Comparison of ENCODE assay signal across 1 cellular context in the genomic region with DNA sequence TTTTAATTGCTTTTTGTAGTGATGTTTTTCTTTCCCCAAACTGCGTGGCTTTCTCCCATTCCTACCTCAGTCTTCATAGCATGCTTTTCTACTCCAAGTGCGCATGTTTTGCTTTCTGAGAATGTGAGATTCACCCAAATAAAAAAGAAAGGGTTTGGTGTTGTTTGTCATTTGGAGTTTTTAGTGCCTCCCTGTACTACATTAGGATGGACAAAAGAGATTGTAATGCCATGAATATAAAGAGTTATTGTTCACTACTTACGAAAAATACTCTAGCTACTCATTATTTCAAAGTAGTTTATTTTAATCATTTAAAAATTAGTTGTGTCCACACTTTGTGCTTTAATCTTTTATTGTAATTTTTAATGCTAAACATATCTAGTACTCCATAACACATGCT.
TF ChIP-seq lines count a peak whose summit lies in the region.

No MANE protein-coding gene starts in this region.

TF ChIP-seq in GM23338, 12 proteins besides CTCF, POLR2A, EP300 and RAD21 (continued from another document):
- TF ChIP-seq, protein P1, sequence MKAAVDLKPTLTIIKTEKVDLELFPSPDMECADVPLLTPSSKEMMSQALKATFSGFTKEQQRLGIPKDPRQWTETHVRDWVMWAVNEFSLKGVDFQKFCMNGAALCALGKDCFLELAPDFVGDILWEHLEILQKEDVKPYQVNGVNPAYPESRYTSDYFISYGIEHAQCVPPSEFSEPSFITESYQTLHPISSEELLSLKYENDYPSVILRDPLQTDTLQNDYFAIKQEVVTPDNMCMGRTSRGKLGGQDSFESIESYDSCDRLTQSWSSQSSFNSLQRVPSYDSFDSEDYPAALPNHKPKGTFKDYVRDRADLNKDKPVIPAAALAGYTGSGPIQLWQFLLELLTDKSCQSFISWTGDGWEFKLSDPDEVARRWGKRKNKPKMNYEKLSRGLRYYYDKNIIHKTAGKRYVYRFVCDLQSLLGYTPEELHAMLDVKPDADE (IDR thresholded peaks at IDR 0.05), result no peak
- no peak for TF ChIP-seq EZH2phosphoT487 (IDR thresholded peaks at IDR 0.05; ENCODE audit: unreplicated experiment)
